ENCODE assay signal across 12 cellular contexts in genomic region chr3:107651782-107652181, GRCh38.
DNase-seq lines count a peak whose midpoint lies in the region; ATAC-seq, FAIRE-seq and TF ChIP-seq lines count a peak whose summit lies in the region.
"Had no signal": no experiment of that assay in that cellular context is flagged by ENCODE, and none has a peak within 500 bp of the region (broad histone marks: within the 10 kb centered on the region; RNA-seq: fewer than 3 reads in every experiment).

No MANE protein-coding gene starts in this region.

- peak overlapping the region; percentile 56 for H3K27ac Mint-ChIP-seq in activated T-helper 1 cell treated with anti-CD3 and anti-CD28 coated beads, Interleukin-12 subunit alpha, Interleukin-12 subunit beta, Interleukin-2, Interleukin-4 antibody, amounts not matched to agents 30 ng/mL and 10 ng/mL and 1 ng/mL, durations not matched to agents 14 hours and 24 hours and 36 hours

- no peaks in the 10 kb centered on the region for H3K27me3 Mint-ChIP-seq in activated T-helper 1 cell treated with anti-CD3 and anti-CD28 coated beads, Interleukin-12 subunit alpha, Interleukin-12 subunit beta, Interleukin-2, Interleukin-4 antibody, amounts not matched to agents 30 ng/mL and 10 ng/mL and 1 ng/mL, durations not matched to agents 14 hours and 24 hours and 36 hours (ENCODE audit: insufficient read depth)

- DNase-seq in activated T-helper 1 cell treated with anti-CD3 and anti-CD28 coated beads, Interleukin-12 subunit alpha, Interleukin-12 subunit beta, Interleukin-2, Interleukin-4 antibody, amounts not matched to agents 30 ng/mL and 10 ng/mL and 1 ng/mL, durations not matched to agents 14 hours and 24 hours and 36 hours (ENCODE audit: low spot score) = no peak
- DNase-seq in small intestine (no peak), coronary artery (ENCODE audit: low spot score) (no peak), NCI-H2171 treated with DMSO at 0.1 percent for 48 hours (lab: John Stamatoyannopoulos, UW) (no peak), NCI-H1694 treated with DMSO at 0.1 percent for 48 hours (lab: John Stamatoyannopoulos, UW) (no peak)
- DNase-seq: DMS 273 treated with DMSO at 0.1 percent for 48 hours; NCI-H526; stimulated activated CD4-positive, alpha-beta T cell treated with anti-CD3 and anti-CD28 coated beads, Interleukin-4, amount 100 ng/mL, for 4 hours had no signal

- H3K4me3 Mint-ChIP-seq in activated T-helper 1 cell treated with anti-CD3 and anti-CD28 coated beads, Interleukin-12 subunit alpha, Interleukin-12 subunit beta, Interleukin-2, Interleukin-4 antibody, amounts not matched to agents 30 ng/mL and 10 ng/mL and 1 ng/mL, durations not matched to agents 14 hours and 24 hours and 36 hours = no peak overlapping the region

- H3K9me3 Mint-ChIP-seq in activated T-helper 1 cell treated with anti-CD3 and anti-CD28 coated beads, Interleukin-12 subunit alpha, Interleukin-12 subunit beta, Interleukin-2, Interleukin-4 antibody, amounts not matched to agents 30 ng/mL and 10 ng/mL and 1 ng/mL, durations not matched to agents 14 hours and 24 hours and 36 hours = no peaks in the 10 kb centered on the region

- peak; percentile 87 for ATAC-seq in GM18517 (IDR thresholded peaks at IDR 0.05; ENCODE audit: unreplicated experiment)
- peak; percentile 58 for ATAC-seq in GM19467 (IDR thresholded peaks at IDR 0.05; ENCODE audit: unreplicated experiment)
- ATAC-seq in HG02970 (IDR thresholded peaks at IDR 0.05; ENCODE audit: low FRiP score, unreplicated experiment) = peak; percentile 55

- no peaks in the 10 kb centered on the region for H3K27me3 ChIP-seq in small intestine (ENCODE audit: control insufficient read depth in 2 of 2, insufficient read depth in 2 of 2, low read length in 2 of 2)

- no peak for FAIRE-seq in small intestine (lab: Jason Lieb, UNC)

- no peak overlapping the region for H3K27ac ChIP-seq in small intestine (ENCODE audit: low read depth in 1 of 2, low read length in 1 of 2)
- H3K27ac ChIP-seq in coronary artery = no peak overlapping the region
- H3K27ac ChIP-seq: SK-N-MC had no signal

- no peaks in the 10 kb centered on the region for H3K4me1 ChIP-seq in small intestine (ENCODE audit: control insufficient read depth in 2 of 2, insufficient read depth in 1 of 2, low read depth in 1 of 2, low read length in 1 of 2)

- H3K36me3 ChIP-seq in small intestine (ENCODE audit: control insufficient read depth in 2 of 2, insufficient read depth in 2 of 2, low read length in 2 of 2) = no peaks in the 10 kb centered on the region

- peaks cover 8% of the 10 kb centered on the region for H3K36me3 Mint-ChIP-seq in activated T-helper 1 cell treated with anti-CD3 and anti-CD28 coated beads, Interleukin-12 subunit alpha, Interleukin-12 subunit beta, Interleukin-2, Interleukin-4 antibody, amounts not matched to agents 30 ng/mL and 10 ng/mL and 1 ng/mL, durations not matched to agents 14 hours and 24 hours and 36 hours (ENCODE audit: low read depth)

- intact Hi-C loops in activated T-helper 1 cell treated with anti-CD3 and anti-CD28 coated beads, Interleukin-12 subunit alpha, Interleukin-12 subunit beta, Interleukin-2, Interleukin-4 antibody, amounts not matched to agents 30 ng/mL and 10 ng/mL and 1 ng/mL, durations not matched to agents 14 hours and 24 hours and 36 hours (cut with micrococcal nuclease) = no loop called here

- H3K4me1 Mint-ChIP-seq in activated T-helper 1 cell treated with anti-CD3 and anti-CD28 coated beads, Interleukin-12 subunit alpha, Interleukin-12 subunit beta, Interleukin-2, Interleukin-4 antibody, amounts not matched to agents 30 ng/mL and 10 ng/mL and 1 ng/mL, durations not matched to agents 14 hours and 24 hours and 36 hours (ENCODE audit: low read depth) = peaks cover 16% of the 10 kb centered on the region

- no peaks in the 10 kb centered on the region for H3K9me3 ChIP-seq in small intestine (ENCODE audit: control insufficient read depth, low read depth)

- H3K4me3 ChIP-seq in small intestine (ENCODE audit: low read depth in 1 of 2, low read length in 2 of 2) (no peak overlapping the region), coronary artery (no peak overlapping the region)
- H3K4me3 ChIP-seq: SK-N-MC had no signal

- no peak for TF ChIP-seq CTCF in coronary artery (IDR thresholded peaks at IDR 0.05)
